Comparison of ENCODE assay signal across 8 cellular contexts in genomic region chr21:13923175-13923574, GRCh38.
DNase-seq lines count a peak whose midpoint lies in the region; ATAC-seq and TF ChIP-seq lines count a peak whose summit lies in the region.
"Not testable (repeated sequence)": the region's sequence is repeated elsewhere in the genome, so short reads cannot be mapped to it uniquely, and the experiment has no call there.

No MANE protein-coding gene starts in this region.

- TF ChIP-seq CTCF in GM23338 (conservative IDR thresholded peaks at IDR 0.05; ENCODE audit: low read depth in 2 of 2); MCF 10A (IDR thresholded peaks at IDR 0.05; ENCODE audit: unreplicated experiment); epithelial cell of esophagus (IDR thresholded peaks at IDR 0.05; ENCODE audit: insufficient read depth, low read depth, low read length, missing control alignments): not testable (repeated sequence)

- H3K4me1 ChIP-seq in GM23338 (ENCODE audit: insufficient read depth) = not testable (repeated sequence)

- not testable (repeated sequence) for H3K36me3 ChIP-seq in GM23338 (ENCODE audit: insufficient read depth)

- not testable (repeated sequence) for H3K36me3 Mint-ChIP-seq in GM23338 (ENCODE audit: low read depth); MCF 10A (ENCODE audit: insufficient read depth, unreplicated experiment)

- H3K27ac Mint-ChIP-seq in GM23338 = peak overlapping the region; percentile 91
- not testable (repeated sequence) for H3K27ac Mint-ChIP-seq in MCF 10A (ENCODE audit: low read depth, unreplicated experiment)

- H3K4me3 Mint-ChIP-seq in GM23338; MCF 10A (ENCODE audit: unreplicated experiment): not testable (repeated sequence)

- H3K27me3 ChIP-seq in GM23338 (ENCODE audit: insufficient read depth) = not testable (repeated sequence)

- intact Hi-C loops in MCF 10A (cut with micrococcal nuclease) = not testable (repeated sequence)

- not testable (repeated sequence) for H3K79me2 ChIP-seq in GM23338 (replicated peaks; ENCODE audit: insufficient read depth)

- not testable (repeated sequence) for H2AFZ ChIP-seq in GM23338

- POLR2A ChIA-PET in MCF 10A (lab: Yijun Ruan, JAX) = not testable (repeated sequence)

- H3F3A ChIP-seq in GM23338 (replicated peaks; ENCODE audit: low read depth) = not testable (repeated sequence)

- not testable (repeated sequence) for BruUV-seq in MCF 10A (replicated peaks; lab: Mats Ljungman, UMichigan)

- not testable (repeated sequence) for H3K27me3 Mint-ChIP-seq in GM23338 (ENCODE audit: insufficient read depth, low read depth, poor library complexity); MCF 10A (ENCODE audit: insufficient read depth, unreplicated experiment)

- ATAC-seq in GM23338 = not testable (repeated sequence)

- not testable (repeated sequence) for H3K9me3 Mint-ChIP-seq in GM23338; MCF 10A (ENCODE audit: unreplicated experiment)

- DNase-seq in DMS 273 (lab: John Stamatoyannopoulos, UW; ENCODE audit: unreplicated experiment) (peak; percentile 17), GM23338 (ENCODE audit: low spot score) (peak; percentile 39), NCI-H1105 treated with DMSO at 0.1 percent for 48 hours (lab: John Stamatoyannopoulos, UW) (peak; percentile 14), NCI-H69 (lab: John Stamatoyannopoulos, UW) (peak; percentile 44), SK-N-DZ (ENCODE audit: low spot score) (peak; percentile 62), MCF 10A (ENCODE audit: unreplicated experiment) (peak; percentile 9), epithelial cell of esophagus (ENCODE audit: low read depth) (peak; percentile 15), iPS DF 4.7 (ENCODE audit: extremely low read depth, low spot score) (peak; percentile 5)

- peaks cover 15% of the 10 kb centered on the region for H3K4me1 Mint-ChIP-seq in GM23338
- not testable (repeated sequence) for H3K4me1 Mint-ChIP-seq in MCF 10A (ENCODE audit: insufficient read depth, unreplicated experiment)

- CTCF ChIA-PET in MCF 10A (lab: Yijun Ruan, JAX) = not testable (repeated sequence)

- H3K4me3 ChIP-seq in GM23338; epithelial cell of esophagus (ENCODE audit: low read length): not testable (repeated sequence)

- not testable (repeated sequence) for H3K9me2 ChIP-seq in GM23338 (ENCODE audit: insufficient read depth)

- not testable (repeated sequence) for H4K20me1 ChIP-seq in GM23338 (replicated peaks; ENCODE audit: insufficient read depth)

- not testable (repeated sequence) for H3K27ac ChIP-seq in GM23338 (ENCODE audit: low read depth)

- H3K4me2 ChIP-seq in GM23338 = not testable (repeated sequence)

Comparison
In these comparisons a context has a peak if more than half of its experiments do, and no peak if none do; other contexts are left out.
1. DNase-seq: peak in every context shown above with its lines; median percentile 62 in SK-N-DZ; 44 in NCI-H69; 39 in GM23338; 17 in DMS 273; 15 in epithelial cell of esophagus; 14 in NCI-H1105 treated with DMSO at 0.1 percent for 48 hours; 9 in MCF 10A; 5 in iPS DF 4.7.